In the genomic region with DNA sequence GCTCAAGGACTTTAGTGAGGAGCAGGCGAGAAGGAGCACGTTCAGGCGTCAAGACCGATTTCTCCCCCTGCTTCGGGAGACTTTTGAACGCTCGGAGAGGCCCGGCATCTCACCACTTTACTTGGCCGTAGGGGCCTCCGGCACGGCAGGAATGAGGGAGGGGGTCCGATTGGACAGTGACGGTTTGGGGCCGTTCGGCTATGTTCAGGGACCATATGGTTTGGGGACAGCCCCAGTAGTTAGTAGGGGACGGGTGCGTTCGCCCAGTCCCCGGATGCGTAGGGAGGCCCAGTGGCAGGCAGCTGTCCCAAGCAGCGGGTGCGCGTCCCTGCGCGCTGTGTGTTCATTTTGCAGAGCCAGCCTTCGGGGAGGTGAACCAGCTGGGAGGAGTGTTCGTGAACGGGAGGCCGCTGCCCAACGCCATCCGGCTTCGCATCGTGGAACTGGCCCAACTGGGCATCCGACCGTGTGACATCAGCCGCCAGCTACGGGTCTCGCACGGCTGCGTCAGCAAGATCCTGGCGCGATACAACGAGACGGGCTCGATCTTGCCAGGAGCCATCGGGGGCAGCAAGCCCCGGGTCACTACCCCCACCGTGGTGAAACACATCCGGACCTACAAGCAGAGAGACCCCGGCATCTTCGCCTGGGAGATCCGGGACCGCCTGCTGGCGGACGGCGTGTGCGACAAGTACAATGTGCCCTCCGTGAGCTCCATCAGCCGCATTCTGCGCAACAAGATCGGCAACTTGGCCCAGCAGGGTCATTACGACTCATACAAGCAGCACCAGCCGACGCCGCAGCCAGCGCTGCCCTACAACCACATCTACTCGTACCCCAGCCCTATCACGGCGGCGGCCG, we compare ENCODE assay signal across 8 cellular contexts.
DNase-seq lines count a peak whose midpoint lies in the region; ATAC-seq and TF ChIP-seq lines count a peak whose summit lies in the region.

No MANE protein-coding gene starts in this region.

- in situ Hi-C loops in GM13976 (cut with MboI; ENCODE audit: low sequenced_read_pairs, unreplicated experiment) = no loop called here

- no peak overlapping the region for H3K9ac ChIP-seq in rectal smooth muscle tissue (ENCODE audit: low read length)

- no peaks in the 10 kb centered on the region for H3K36me3 ChIP-seq in rectal smooth muscle tissue (ENCODE audit: control insufficient read depth, insufficient read depth, low read length)

- no peak for ATAC-seq in GM19463 (IDR thresholded peaks at IDR 0.05; ENCODE audit: unreplicated experiment)

- TF ChIP-seq CTCF in GM13976 (IDR thresholded peaks at IDR 0.05; ENCODE audit: borderline replicate concordance, control extremely low read depth, extremely low read depth, insufficient read depth, missing control alignments) = no peak

- peak overlapping the region; percentile 56 for H3K4me3 ChIP-seq in rectal smooth muscle tissue (ENCODE audit: low read length)

- peaks cover 8% of the 10 kb centered on the region for H3K4me1 ChIP-seq in rectal smooth muscle tissue (ENCODE audit: control insufficient read depth, insufficient read depth, low read length)

- H3K27me3 ChIP-seq in rectal smooth muscle tissue (ENCODE audit: control insufficient read depth, insufficient read depth, low read length) = peaks cover 60% of the 10 kb centered on the region

- peak overlapping the region; percentile 84 for H3K27ac ChIP-seq in epithelial cell of prostate
- H3K27ac ChIP-seq in rectal smooth muscle tissue (ENCODE audit: low read depth, low read length) = no peak overlapping the region

- DNase-seq in GM13976 (ENCODE audit: low spot score) (peak; percentile 25), NCI-H524 (lab: John Stamatoyannopoulos, UW) (peak; percentile 58 to 76), epithelial cell of prostate (ENCODE audit: low read depth, low spot score) (no peak), iPS-NIHi11 (ENCODE audit: low spot score) (no peak)
- no peak for DNase-seq in effector CD8-positive, alpha-beta T cell (lab: John Stamatoyannopoulos, UW)
- no peak for DNase-seq in activated CD8-positive, alpha-beta memory T cell treated with anti-CD3 and anti-CD28 coated beads for 24 hours

Comparison
In these comparisons a context has a peak if more than half of its experiments do, and no peak if none do; other contexts are left out.
1. DNase-seq: peak in GM13976 (single experiment) and NCI-H524 (2 of 2); none in epithelial cell of prostate (single experiment), effector CD8-positive, alpha-beta T cell (single experiment), iPS-NIHi11 (single experiment) and activated CD8-positive, alpha-beta memory T cell treated with anti-CD3 and anti-CD28 coated beads for 24 hours (single experiment).